1 cellular context compared by ENCODE assay signal in the genomic region with DNA sequence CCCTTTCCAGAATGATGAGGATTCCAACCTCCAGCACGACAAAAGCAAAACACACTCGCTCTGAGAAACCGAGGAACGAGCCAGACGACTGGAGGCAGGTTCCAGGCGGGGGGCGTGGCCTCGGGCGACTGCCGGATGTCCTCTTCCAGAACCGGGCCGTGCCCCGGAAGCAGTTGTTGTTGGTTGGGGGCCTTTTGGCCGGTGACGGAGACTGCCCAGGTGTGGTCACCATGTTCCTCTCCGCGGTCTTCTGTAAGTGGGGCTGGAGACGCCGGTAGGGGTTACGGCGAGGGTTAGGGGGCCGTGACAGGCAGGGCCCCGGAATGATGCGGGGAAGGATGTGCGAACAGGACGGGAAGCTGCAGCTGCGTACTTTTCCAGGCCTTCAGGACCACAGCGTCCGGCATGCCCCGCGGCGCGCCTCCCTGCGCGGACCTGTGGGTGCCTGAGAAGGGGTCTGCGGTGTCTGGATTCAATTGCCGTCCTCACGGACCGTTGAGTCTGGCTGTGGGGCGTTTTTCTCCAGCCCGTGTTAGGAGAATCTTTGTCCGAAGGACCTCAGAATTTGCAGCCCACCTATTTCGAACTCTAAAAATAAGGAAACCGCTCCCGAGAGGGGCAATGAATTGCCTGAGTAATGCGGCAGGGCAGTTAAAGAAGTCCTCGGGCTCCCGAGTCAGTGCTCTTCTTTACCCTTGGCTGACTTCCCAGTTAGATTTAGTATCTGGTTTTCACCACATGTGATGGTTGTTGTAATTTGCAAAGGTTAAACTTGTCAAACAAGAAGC.
TF ChIP-seq lines count a peak whose summit lies in the region.

A gene (plus strand): TSS at position 172 of the 788 bp plus-strand sequence. CDS start 59 bp downstream, at position 231.

TF ChIP-seq in HepG2, 621 proteins besides CTCF, POLR2A, EP300 and RAD21 (continued from another document and continues in another):
- TF ChIP-seq, protein P1, sequence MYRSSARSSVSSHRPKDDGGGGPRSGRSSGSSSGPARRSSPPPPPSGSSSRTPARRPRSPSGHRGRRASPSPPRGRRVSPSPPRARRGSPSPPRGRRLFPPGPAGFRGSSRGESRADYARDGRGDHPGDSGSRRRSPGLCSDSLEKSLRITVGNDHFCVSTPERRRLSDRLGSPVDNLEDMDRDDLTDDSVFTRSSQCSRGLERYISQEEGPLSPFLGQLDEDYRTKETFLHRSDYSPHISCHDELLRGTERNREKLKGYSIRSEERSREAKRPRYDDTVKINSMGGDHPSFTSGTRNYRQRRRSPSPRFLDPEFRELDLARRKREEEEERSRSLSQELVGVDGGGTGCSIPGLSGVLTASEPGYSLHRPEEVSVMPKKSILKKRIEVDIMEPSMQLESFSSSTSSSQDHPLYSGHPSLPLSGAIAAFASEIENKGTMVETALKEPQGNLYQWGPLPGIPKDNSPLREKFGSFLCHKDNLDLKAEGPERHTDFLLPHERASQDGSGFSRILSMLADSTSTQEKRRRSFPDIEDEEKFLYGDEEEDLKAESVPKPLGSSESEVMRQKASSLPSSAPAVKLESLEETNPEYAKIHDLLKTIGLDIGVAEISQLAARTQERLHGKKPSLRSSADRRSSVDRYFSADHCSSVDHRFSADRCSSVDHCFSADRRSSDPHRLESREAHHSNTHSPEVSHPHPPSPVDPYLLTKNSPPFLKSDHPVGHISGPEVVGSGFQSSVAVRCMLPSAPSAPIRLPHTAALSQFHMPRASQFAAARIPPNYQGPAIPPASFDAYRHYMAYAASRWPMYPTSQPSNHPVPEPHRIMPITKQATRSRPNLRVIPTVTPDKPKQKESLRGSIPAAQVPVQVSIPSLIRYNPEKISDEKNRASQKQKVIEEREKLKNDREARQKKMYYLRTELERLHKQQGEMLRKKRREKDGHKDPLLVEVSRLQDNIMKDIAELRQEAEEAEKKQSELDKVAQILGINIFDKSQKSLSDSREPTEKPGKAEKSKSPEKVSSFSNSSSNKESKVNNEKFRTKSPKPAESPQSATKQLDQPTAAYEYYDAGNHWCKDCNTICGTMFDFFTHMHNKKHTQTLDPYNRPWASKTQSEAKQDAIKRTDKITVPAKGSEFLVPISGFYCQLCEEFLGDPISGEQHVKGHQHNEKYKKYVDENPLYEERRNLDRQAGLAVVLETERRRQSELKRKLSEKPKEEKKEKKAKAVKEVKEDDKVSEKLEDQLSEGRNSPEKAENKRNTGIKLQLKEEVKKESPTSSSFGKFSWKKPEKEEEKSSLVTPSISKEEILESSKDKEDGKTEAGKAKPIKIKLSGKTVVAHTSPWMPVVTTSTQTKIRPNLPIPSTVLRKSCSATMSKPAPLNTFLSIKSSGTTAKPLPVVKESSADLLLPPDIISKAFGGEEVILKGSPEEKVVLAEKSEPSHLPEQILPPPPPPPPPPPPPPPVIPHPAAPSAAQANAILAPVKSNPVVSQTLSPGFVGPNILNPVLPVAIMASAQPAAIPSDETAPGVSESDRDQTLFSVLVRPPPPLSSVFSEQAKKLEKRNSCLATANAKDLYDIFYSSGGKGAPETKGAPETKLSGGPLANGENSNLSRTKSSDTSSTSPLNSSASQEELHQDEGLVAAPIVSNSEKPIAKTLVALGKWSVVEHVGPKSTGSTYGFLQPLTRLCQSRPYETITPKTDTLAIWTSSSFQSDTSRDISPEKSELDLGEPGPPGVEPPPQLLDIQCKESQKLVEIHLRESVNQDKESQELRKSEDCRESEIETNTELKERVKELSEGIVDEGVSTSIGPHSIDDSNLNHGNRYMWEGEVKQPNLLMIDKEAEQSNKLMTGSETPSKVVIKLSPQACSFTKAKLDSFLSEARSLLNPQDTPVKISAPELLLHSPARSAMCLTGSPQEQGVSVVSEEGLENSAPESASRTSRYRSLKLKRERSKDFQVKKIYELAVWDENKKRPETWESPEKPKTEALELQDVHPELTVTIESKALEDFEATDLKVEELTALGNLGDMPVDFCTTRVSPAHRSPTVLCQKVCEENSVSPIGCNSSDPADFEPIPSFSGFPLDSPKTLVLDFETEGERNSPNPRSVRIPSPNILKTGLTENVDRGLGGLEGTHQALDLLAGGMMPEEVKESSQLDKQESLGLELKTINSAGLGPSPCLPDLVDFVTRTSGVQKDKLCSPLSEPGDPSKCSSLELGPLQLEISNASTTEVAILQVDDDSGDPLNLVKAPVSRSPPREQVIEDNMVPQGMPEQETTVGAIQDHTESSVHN (CRISPR knock-in tag; IDR thresholded peaks at IDR 0.05): no peak
- TF ChIP-seq, protein P2, sequence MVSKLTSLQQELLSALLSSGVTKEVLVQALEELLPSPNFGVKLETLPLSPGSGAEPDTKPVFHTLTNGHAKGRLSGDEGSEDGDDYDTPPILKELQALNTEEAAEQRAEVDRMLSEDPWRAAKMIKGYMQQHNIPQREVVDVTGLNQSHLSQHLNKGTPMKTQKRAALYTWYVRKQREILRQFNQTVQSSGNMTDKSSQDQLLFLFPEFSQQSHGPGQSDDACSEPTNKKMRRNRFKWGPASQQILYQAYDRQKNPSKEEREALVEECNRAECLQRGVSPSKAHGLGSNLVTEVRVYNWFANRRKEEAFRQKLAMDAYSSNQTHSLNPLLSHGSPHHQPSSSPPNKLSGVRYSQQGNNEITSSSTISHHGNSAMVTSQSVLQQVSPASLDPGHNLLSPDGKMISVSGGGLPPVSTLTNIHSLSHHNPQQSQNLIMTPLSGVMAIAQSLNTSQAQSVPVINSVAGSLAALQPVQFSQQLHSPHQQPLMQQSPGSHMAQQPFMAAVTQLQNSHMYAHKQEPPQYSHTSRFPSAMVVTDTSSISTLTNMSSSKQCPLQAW (CRISPR knock-in tag; IDR thresholded peaks at IDR 0.05): peak; percentile 93
- TF ChIP-seq ZNF558 (CRISPR knock-in tag; IDR thresholded peaks at IDR 0.05; ENCODE audit: borderline replicate concordance): 0 out of 2 replicates have a peak, but pooled peaks have one; percentile 46
- TF ChIP-seq, protein P3, sequence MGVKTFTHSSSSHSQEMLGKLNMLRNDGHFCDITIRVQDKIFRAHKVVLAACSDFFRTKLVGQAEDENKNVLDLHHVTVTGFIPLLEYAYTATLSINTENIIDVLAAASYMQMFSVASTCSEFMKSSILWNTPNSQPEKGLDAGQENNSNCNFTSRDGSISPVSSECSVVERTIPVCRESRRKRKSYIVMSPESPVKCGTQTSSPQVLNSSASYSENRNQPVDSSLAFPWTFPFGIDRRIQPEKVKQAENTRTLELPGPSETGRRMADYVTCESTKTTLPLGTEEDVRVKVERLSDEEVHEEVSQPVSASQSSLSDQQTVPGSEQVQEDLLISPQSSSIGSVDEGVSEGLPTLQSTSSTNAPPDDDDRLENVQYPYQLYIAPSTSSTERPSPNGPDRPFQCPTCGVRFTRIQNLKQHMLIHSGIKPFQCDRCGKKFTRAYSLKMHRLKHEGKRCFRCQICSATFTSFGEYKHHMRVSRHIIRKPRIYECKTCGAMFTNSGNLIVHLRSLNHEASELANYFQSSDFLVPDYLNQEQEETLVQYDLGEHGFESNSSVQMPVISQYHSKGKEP (CRISPR knock-in tag; IDR thresholded peaks at IDR 0.05): no peak
- TF ChIP-seq HOXD1 (CRISPR knock-in tag; IDR thresholded peaks at IDR 0.05): 0 out of 2 replicates have a peak, but pooled peaks have one; percentile 34
- TF ChIP-seq, protein P4, sequence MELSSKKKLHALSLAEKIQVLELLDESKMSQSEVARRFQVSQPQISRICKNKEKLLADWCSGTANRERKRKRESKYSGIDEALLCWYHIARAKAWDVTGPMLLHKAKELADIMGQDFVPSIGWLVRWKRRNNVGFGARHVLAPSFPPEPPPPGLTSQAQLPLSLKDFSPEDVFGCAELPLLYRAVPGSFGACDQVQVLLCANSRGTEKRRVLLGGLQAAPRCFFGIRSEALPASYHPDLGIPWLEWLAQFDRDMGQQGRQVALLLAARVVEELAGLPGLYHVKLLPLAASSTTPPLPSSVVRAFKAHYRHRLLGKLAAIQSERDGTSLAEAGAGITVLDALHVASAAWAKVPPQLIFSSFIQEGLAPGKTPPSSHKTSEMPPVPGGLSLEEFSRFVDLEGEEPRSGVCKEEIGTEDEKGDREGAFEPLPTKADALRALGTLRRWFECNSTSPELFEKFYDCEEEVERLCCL (CRISPR knock-in tag; IDR thresholded peaks at IDR 0.05; ENCODE audit: borderline replicate concordance): no peak
- TF ChIP-seq, protein P5, sequence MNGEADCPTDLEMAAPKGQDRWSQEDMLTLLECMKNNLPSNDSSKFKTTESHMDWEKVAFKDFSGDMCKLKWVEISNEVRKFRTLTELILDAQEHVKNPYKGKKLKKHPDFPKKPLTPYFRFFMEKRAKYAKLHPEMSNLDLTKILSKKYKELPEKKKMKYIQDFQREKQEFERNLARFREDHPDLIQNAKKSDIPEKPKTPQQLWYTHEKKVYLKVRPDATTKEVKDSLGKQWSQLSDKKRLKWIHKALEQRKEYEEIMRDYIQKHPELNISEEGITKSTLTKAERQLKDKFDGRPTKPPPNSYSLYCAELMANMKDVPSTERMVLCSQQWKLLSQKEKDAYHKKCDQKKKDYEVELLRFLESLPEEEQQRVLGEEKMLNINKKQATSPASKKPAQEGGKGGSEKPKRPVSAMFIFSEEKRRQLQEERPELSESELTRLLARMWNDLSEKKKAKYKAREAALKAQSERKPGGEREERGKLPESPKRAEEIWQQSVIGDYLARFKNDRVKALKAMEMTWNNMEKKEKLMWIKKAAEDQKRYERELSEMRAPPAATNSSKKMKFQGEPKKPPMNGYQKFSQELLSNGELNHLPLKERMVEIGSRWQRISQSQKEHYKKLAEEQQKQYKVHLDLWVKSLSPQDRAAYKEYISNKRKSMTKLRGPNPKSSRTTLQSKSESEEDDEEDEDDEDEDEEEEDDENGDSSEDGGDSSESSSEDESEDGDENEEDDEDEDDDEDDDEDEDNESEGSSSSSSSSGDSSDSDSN (CRISPR knock-in tag; IDR thresholded peaks at IDR 0.05): peak; percentile 88
- TF ChIP-seq, protein P6, sequence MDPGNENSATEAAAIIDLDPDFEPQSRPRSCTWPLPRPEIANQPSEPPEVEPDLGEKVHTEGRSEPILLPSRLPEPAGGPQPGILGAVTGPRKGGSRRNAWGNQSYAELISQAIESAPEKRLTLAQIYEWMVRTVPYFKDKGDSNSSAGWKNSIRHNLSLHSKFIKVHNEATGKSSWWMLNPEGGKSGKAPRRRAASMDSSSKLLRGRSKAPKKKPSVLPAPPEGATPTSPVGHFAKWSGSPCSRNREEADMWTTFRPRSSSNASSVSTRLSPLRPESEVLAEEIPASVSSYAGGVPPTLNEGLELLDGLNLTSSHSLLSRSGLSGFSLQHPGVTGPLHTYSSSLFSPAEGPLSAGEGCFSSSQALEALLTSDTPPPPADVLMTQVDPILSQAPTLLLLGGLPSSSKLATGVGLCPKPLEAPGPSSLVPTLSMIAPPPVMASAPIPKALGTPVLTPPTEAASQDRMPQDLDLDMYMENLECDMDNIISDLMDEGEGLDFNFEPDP (CRISPR knock-in tag; conservative IDR thresholded peaks at IDR 0.05): peak; percentile 96; the same call in 1 of the 2 replicates
- TF ChIP-seq ELF4 (CRISPR knock-in tag; IDR thresholded peaks at IDR 0.05; ENCODE audit: borderline replicate concordance): 0 out of 2 replicates have a peak, but pooled peaks have one; percentile 28
- no peak for TF ChIP-seq NCOA5 (CRISPR knock-in tag; IDR thresholded peaks at IDR 0.05)
- no peak for TF ChIP-seq XBP1 (CRISPR knock-in tag; IDR thresholded peaks at IDR 0.05)
- peak; percentile 87; the same call in 1 of the 2 replicates for TF ChIP-seq ZNF543 (CRISPR knock-in tag; IDR thresholded peaks at IDR 0.05)
- TF ChIP-seq ZFYVE20 (CRISPR knock-in tag; IDR thresholded peaks at IDR 0.05; ENCODE audit: borderline replicate concordance, low read depth): no peak
- TF ChIP-seq, protein P7, sequence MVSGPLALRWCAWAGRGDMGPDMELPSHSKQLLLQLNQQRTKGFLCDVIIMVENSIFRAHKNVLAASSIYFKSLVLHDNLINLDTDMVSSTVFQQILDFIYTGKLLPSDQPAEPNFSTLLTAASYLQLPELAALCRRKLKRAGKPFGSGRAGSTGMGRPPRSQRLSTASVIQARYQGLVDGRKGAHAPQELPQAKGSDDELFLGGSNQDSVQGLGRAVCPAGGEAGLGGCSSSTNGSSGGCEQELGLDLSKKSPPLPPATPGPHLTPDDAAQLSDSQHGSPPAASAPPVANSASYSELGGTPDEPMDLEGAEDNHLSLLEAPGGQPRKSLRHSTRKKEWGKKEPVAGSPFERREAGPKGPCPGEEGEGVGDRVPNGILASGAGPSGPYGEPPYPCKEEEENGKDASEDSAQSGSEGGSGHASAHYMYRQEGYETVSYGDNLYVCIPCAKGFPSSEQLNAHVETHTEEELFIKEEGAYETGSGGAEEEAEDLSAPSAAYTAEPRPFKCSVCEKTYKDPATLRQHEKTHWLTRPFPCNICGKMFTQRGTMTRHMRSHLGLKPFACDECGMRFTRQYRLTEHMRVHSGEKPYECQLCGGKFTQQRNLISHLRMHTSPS (CRISPR knock-in tag; IDR thresholded peaks at IDR 0.05; ENCODE audit: low read depth): peak; percentile 51; the same call in 1 of the 2 replicates
- TF ChIP-seq ZNF549 (CRISPR knock-in tag; IDR thresholded peaks at IDR 0.05): no peak; the same call in 1 of the 2 replicates
- TF ChIP-seq DNMT3B (CRISPR knock-in tag; conservative IDR thresholded peaks at IDR 0.05): peak; percentile 70; the same call in 1 of the 2 replicates
- TF ChIP-seq, protein P8, sequence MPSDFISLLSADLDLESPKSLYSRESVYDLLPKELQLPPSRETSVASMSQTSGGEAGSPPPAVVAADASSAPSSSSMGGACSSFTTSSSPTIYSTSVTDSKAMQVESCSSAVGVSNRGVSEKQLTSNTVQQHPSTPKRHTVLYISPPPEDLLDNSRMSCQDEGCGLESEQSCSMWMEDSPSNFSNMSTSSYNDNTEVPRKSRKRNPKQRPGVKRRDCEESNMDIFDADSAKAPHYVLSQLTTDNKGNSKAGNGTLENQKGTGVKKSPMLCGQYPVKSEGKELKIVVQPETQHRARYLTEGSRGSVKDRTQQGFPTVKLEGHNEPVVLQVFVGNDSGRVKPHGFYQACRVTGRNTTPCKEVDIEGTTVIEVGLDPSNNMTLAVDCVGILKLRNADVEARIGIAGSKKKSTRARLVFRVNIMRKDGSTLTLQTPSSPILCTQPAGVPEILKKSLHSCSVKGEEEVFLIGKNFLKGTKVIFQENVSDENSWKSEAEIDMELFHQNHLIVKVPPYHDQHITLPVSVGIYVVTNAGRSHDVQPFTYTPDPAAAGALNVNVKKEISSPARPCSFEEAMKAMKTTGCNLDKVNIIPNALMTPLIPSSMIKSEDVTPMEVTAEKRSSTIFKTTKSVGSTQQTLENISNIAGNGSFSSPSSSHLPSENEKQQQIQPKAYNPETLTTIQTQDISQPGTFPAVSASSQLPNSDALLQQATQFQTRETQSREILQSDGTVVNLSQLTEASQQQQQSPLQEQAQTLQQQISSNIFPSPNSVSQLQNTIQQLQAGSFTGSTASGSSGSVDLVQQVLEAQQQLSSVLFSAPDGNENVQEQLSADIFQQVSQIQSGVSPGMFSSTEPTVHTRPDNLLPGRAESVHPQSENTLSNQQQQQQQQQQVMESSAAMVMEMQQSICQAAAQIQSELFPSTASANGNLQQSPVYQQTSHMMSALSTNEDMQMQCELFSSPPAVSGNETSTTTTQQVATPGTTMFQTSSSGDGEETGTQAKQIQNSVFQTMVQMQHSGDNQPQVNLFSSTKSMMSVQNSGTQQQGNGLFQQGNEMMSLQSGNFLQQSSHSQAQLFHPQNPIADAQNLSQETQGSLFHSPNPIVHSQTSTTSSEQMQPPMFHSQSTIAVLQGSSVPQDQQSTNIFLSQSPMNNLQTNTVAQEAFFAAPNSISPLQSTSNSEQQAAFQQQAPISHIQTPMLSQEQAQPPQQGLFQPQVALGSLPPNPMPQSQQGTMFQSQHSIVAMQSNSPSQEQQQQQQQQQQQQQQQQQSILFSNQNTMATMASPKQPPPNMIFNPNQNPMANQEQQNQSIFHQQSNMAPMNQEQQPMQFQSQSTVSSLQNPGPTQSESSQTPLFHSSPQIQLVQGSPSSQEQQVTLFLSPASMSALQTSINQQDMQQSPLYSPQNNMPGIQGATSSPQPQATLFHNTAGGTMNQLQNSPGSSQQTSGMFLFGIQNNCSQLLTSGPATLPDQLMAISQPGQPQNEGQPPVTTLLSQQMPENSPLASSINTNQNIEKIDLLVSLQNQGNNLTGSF (CRISPR knock-in tag; IDR thresholded peaks at IDR 0.05): peak; percentile 89; the same call in 1 of the 2 replicates
- peak; percentile 97 for TF ChIP-seq ZFY (CRISPR knock-in tag; IDR thresholded peaks at IDR 0.05)
- no peak for TF ChIP-seq ZNF256 (CRISPR knock-in tag; conservative IDR thresholded peaks at IDR 0.05)
- TF ChIP-seq ZNF615 (CRISPR knock-in tag; IDR thresholded peaks at IDR 0.05; ENCODE audit: borderline replicate concordance): no peak
